ENCODE assay signal across 29 cellular contexts in the genomic region with DNA sequence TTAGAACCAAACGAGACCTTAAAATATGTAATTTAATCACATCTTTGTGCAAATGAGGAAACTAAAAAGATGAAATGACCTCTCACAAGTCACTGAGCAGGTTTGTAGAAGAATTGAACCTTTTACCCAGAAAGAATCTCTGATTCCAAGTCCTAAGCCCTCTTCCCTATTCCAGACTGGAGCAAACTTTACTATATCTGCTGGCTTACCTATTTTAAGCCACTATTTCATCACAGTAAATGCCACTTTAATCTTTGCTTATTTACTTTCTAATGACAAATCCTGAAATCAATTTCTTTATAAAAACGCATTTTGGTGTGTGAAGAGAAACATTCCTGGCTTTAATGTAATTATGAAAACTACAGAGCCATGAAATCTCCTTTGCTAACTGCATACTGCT.
"Had no signal": no experiment of that assay in that cellular context is flagged by ENCODE, and none has a peak within 500 bp of the region (broad histone marks: within the 10 kb centered on the region; RNA-seq: fewer than 3 reads in every experiment).

No MANE protein-coding gene starts in this region.

- FAIRE-seq: urothelium cell line had no signal

- H3K4me1 ChIP-seq: stomach, suprapubic skin, testis, thyroid gland, tibial artery, tibial nerve, transverse colon, upper lobe of left lung, upper lobe of right lung, uterus, vagina had no signal

- H3K36me3 Mint-ChIP-seq: stimulated activated effector memory CD8-positive, alpha-beta T cell treated with anti-CD3 and anti-CD28 coated beads, Interleukin-12 subunit alpha, Interleukin-12 subunit beta, amount 100 ng/mL, for 72 hours; stimulated activated memory B cell treated with anti-CD40 and anti-IgM and Interleukin-4, amounts not matched to agents 10 μg/mL and 1 μg/mL and 100 μg/mL, for 72 hours; type B pancreatic cell had no signal

- ATAC-seq: stimulated activated effector memory CD8-positive, alpha-beta T cell treated with anti-CD3 and anti-CD28 coated beads, Interleukin-12 subunit alpha, Interleukin-12 subunit beta, amount 100 ng/mL, for 72 hours; stimulated activated memory B cell treated with anti-CD40 and anti-IgM and Interleukin-4, amounts not matched to agents 10 μg/mL and 1 μg/mL and 100 μg/mL, for 72 hours; stimulated activated naive B cell treated with anti-CD40 and anti-IgM and Interleukin-4, amounts not matched to agents 10 μg/mL and 1 μg/mL and 100 μg/mL, for 72 hours; stimulated activated naive CD8-positive, alpha-beta T cell treated with anti-CD3 and anti-CD28 coated beads, Interleukin-15, amount 100 ng/mL, for 72 hours; stimulated activated naive CD8-positive, alpha-beta T cell treated with anti-CD3 and anti-CD28 coated beads, Interleukin-15, Interleukin-2, amounts not matched to agents 100 U/mL and 50 U/mL, for 24 hours; upper lobe of right lung had no signal

- H3K27ac ChIP-seq: stomach, suprapubic skin, testis, thoracic aorta, thyroid gland, tibial artery, tibial nerve, transverse colon, upper lobe of left lung, upper lobe of right lung, uterus, vagina had no signal

- H3K36me3 ChIP-seq: stomach, suprapubic skin, thoracic aorta, thyroid gland, tibial artery, tibial nerve, transverse colon, upper lobe of left lung, upper lobe of right lung, uterus, vagina had no signal

- DNase-seq: stimulated activated CD4-positive, alpha-beta T cell treated with anti-CD3 and anti-CD28 coated beads, Interleukin-2, amount 100 ng/mL, for 48 hours; stimulated activated CD4-positive, alpha-beta T cell treated with anti-CD3 and anti-CD28 coated beads, Interleukin-4, amount 100 ng/mL, for 1 hour; stimulated activated CD4-positive, alpha-beta T cell treated with anti-CD3 and anti-CD28 coated beads, Interleukin-4, amount 100 ng/mL, for 24 hours; stimulated activated CD4-positive, alpha-beta T cell treated with anti-CD3 and anti-CD28 coated beads, Interleukin-4, amount 100 ng/mL, for 4 hours; stimulated activated CD8-positive, alpha-beta memory T cell treated with anti-CD3 and anti-CD28 coated beads, Interleukin-4, amount 100 ng/mL, for 48 hours; stimulated activated naive B cell treated with anti-CD40 and anti-IgM and Interleukin-4, amounts not matched to agents 10 μg/mL and 1 μg/mL and 100 μg/mL, for 72 hours; stimulated activated naive CD4-positive, alpha-beta T cell; stimulated activated naive CD4-positive, alpha-beta T cell treated with Interleukin-2 at 50 U/mL for 16 hours; stimulated activated naive CD8-positive, alpha-beta T cell treated with anti-CD3 and anti-CD28 coated beads, Interleukin-15, amount 100 ng/mL, for 72 hours; stimulated activated naive CD8-positive, alpha-beta T cell treated with anti-CD3 and anti-CD28 coated beads, Interleukin-15, Interleukin-2, amounts not matched to agents 100 U/mL and 50 U/mL, for 24 hours; stomach; substantia nigra; testis; thyroid gland; tibial artery; transverse colon; trophoblast cell; upper lobe of left lung; upper lobe of right lung; uterus had no signal

- H3K4me3 Mint-ChIP-seq: stimulated activated effector memory CD8-positive, alpha-beta T cell treated with anti-CD3 and anti-CD28 coated beads, Interleukin-12 subunit alpha, Interleukin-12 subunit beta, amount 100 ng/mL, for 72 hours; stimulated activated memory B cell treated with anti-CD40 and anti-IgM and Interleukin-4, amounts not matched to agents 10 μg/mL and 1 μg/mL and 100 μg/mL, for 72 hours; stimulated activated naive B cell treated with anti-CD40 and anti-IgM and Interleukin-4, amounts not matched to agents 10 μg/mL and 1 μg/mL and 100 μg/mL, for 72 hours; stimulated activated naive CD8-positive, alpha-beta T cell treated with anti-CD3 and anti-CD28 coated beads, Interleukin-15, amount 100 ng/mL, for 72 hours; stimulated activated naive CD8-positive, alpha-beta T cell treated with anti-CD3 and anti-CD28 coated beads, Interleukin-15, Interleukin-2, amounts not matched to agents 100 ng/mL and 50 ng/mL, for 24 hours; type B pancreatic cell had no signal

- H3K9me3 Mint-ChIP-seq: stimulated activated effector memory CD8-positive, alpha-beta T cell treated with anti-CD3 and anti-CD28 coated beads, Interleukin-12 subunit alpha, Interleukin-12 subunit beta, amount 100 ng/mL, for 72 hours; stimulated activated naive CD8-positive, alpha-beta T cell treated with anti-CD3 and anti-CD28 coated beads, Interleukin-15, amount 100 ng/mL, for 72 hours; stimulated activated naive CD8-positive, alpha-beta T cell treated with anti-CD3 and anti-CD28 coated beads, Interleukin-15, Interleukin-2, amounts not matched to agents 100 ng/mL and 50 ng/mL, for 24 hours; type B pancreatic cell had no signal

- H3K4me1 Mint-ChIP-seq: stimulated activated effector memory CD8-positive, alpha-beta T cell treated with anti-CD3 and anti-CD28 coated beads, Interleukin-12 subunit alpha, Interleukin-12 subunit beta, amount 100 ng/mL, for 72 hours; stimulated activated memory B cell treated with anti-CD40 and anti-IgM and Interleukin-4, amounts not matched to agents 10 μg/mL and 1 μg/mL and 100 μg/mL, for 72 hours; stimulated activated naive B cell treated with anti-CD40 and anti-IgM and Interleukin-4, amounts not matched to agents 10 μg/mL and 1 μg/mL and 100 μg/mL, for 72 hours; stimulated activated naive CD8-positive, alpha-beta T cell treated with anti-CD3 and anti-CD28 coated beads, Interleukin-15, amount 100 ng/mL, for 72 hours had no signal

- H3K27me3 Mint-ChIP-seq: stimulated activated naive CD8-positive, alpha-beta T cell treated with anti-CD3 and anti-CD28 coated beads, Interleukin-15, Interleukin-2, amounts not matched to agents 100 ng/mL and 50 ng/mL, for 24 hours; type B pancreatic cell had no signal

- H3K27ac Mint-ChIP-seq: stimulated activated effector memory CD8-positive, alpha-beta T cell treated with anti-CD3 and anti-CD28 coated beads, Interleukin-12 subunit alpha, Interleukin-12 subunit beta, amount 100 ng/mL, for 72 hours; stimulated activated memory B cell treated with anti-CD40 and anti-IgM and Interleukin-4, amounts not matched to agents 10 μg/mL and 1 μg/mL and 100 μg/mL, for 72 hours; stimulated activated naive B cell treated with anti-CD40 and anti-IgM and Interleukin-4, amounts not matched to agents 10 μg/mL and 1 μg/mL and 100 μg/mL, for 72 hours; stimulated activated naive CD8-positive, alpha-beta T cell treated with anti-CD3 and anti-CD28 coated beads, Interleukin-15, amount 100 ng/mL, for 72 hours; stimulated activated naive CD8-positive, alpha-beta T cell treated with anti-CD3 and anti-CD28 coated beads, Interleukin-15, Interleukin-2, amounts not matched to agents 100 ng/mL and 50 ng/mL, for 24 hours; type B pancreatic cell had no signal

- H3K9me3 ChIP-seq: stomach, suprapubic skin, testis, thoracic aorta, thyroid gland, tibial artery, transverse colon, upper lobe of left lung, upper lobe of right lung, uterus, vagina had no signal

- H3K27me3 ChIP-seq: stomach, suprapubic skin, testis, thyroid gland, tibial artery, tibial nerve, transverse colon, upper lobe of left lung, upper lobe of right lung, uterus, vagina had no signal

- H3K4me3 ChIP-seq: stomach, suprapubic skin, testis, thoracic aorta, thyroid gland, tibial artery, tibial nerve, transverse colon, upper lobe of left lung, upper lobe of right lung, uterus, vagina had no signal
